ENCODE assay signal across 1 cellular context in genomic region chr6:138987643-138988468, GRCh38.
TF ChIP-seq lines count a peak whose summit lies in the region.

Gene REPS1 (minus strand): TSS chr6:138988253. CDS start chr6:138987682, 571 bp downstream.

TF ChIP-seq in HEK293, 187 proteins besides CTCF, POLR2A, EP300 and RAD21 (continued from another document and continues in another):
- TF ChIP-seq ZNF18 (tag by site-specific recombination; IDR thresholded peaks at IDR 0.05), result no peak
- TF ChIP-seq ZIC2 (tag by site-specific recombination; IDR thresholded peaks at IDR 0.05), result peak; percentile 55; the same call in 1 of the 2 replicates
- TF ChIP-seq ZNF274 (IDR thresholded peaks at IDR 0.05; ENCODE audit: low read length), result no peak
- TF ChIP-seq ZNF274 (tag by site-specific recombination; IDR thresholded peaks at IDR 0.05; ENCODE audit: borderline replicate concordance), result no peak
- peak; percentile 38; the same call in 1 of the 2 replicates for TF ChIP-seq KLF1 (tag by site-specific recombination; IDR thresholded peaks at IDR 0.05)
- TF ChIP-seq ZSCAN5A (tag by site-specific recombination; IDR thresholded peaks at IDR 0.05), result 0 out of 2 replicates have a peak, but pooled peaks have one; percentile 47
- TF ChIP-seq, protein P1, sequence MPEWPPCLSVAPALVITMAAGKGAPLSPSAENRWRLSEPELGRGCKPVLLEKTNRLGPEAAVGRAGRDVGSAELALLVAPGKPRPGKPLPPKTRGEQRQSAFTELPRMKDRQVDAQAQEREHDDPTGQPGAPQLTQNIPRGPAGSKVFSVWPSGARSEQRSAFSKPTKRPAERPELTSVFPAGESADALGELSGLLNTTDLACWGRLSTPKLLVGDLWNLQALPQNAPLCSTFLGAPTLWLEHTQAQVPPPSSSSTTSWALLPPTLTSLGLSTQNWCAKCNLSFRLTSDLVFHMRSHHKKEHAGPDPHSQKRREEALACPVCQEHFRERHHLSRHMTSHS (tag by site-specific recombination; IDR thresholded peaks at IDR 0.05), result no peak
- no peak for TF ChIP-seq ELK4 (IDR thresholded peaks at IDR 0.05; ENCODE audit: borderline replicate concordance, low read depth, low read length)
- TF ChIP-seq ZNF791 (tag by site-specific recombination; IDR thresholded peaks at IDR 0.05), result no peak
- no peak for TF ChIP-seq ZNF155 (tag by site-specific recombination; IDR thresholded peaks at IDR 0.05)
- TF ChIP-seq HOXD13 (CRISPR knock-in tag; IDR thresholded peaks at IDR 0.05; ENCODE audit: borderline replicate concordance), result peak; percentile 67; the same call in 1 of the 2 replicates
- no peak for TF ChIP-seq AEBP2 (tag by site-specific recombination; IDR thresholded peaks at IDR 0.05; ENCODE audit: borderline replicate concordance)
- TF ChIP-seq KLF8 (tag by site-specific recombination; IDR thresholded peaks at IDR 0.05), result peak; percentile 77; the same call in 1 of the 2 replicates
- no peak for TF ChIP-seq ZNF114 (tag by site-specific recombination; IDR thresholded peaks at IDR 0.05)
- TF ChIP-seq ZNF266 (tag by site-specific recombination; IDR thresholded peaks at IDR 0.05; ENCODE audit: low read depth), result no peak
- no peak for TF ChIP-seq ZNF140 (tag by site-specific recombination; IDR thresholded peaks at IDR 0.05)
- no peak for TF ChIP-seq ZNF560 (tag by site-specific recombination; IDR thresholded peaks at IDR 0.05; ENCODE audit: borderline replicate concordance)
- TF ChIP-seq, protein P2, sequence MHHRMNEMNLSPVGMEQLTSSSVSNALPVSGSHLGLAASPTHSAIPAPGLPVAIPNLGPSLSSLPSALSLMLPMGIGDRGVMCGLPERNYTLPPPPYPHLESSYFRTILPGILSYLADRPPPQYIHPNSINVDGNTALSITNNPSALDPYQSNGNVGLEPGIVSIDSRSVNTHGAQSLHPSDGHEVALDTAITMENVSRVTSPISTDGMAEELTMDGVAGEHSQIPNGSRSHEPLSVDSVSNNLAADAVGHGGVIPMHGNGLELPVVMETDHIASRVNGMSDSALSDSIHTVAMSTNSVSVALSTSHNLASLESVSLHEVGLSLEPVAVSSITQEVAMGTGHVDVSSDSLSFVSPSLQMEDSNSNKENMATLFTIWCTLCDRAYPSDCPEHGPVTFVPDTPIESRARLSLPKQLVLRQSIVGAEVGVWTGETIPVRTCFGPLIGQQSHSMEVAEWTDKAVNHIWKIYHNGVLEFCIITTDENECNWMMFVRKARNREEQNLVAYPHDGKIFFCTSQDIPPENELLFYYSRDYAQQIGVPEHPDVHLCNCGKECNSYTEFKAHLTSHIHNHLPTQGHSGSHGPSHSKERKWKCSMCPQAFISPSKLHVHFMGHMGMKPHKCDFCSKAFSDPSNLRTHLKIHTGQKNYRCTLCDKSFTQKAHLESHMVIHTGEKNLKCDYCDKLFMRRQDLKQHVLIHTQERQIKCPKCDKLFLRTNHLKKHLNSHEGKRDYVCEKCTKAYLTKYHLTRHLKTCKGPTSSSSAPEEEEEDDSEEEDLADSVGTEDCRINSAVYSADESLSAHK (tag by site-specific recombination; IDR thresholded peaks at IDR 0.05), result no peak; the same call in 1 of the 2 replicates
- no peak for TF ChIP-seq WT1 (tag by site-specific recombination; IDR thresholded peaks at IDR 0.05)
- no peak for TF ChIP-seq ZNF530 (tag by site-specific recombination; IDR thresholded peaks at IDR 0.05; ENCODE audit: low read depth)
- no peak for TF ChIP-seq ZNF645 (tag by site-specific recombination; IDR thresholded peaks at IDR 0.05)
- no peak for TF ChIP-seq ZSCAN23 (tag by site-specific recombination; IDR thresholded peaks at IDR 0.05)
- no peak for TF ChIP-seq ZNF830 (tag by site-specific recombination; IDR thresholded peaks at IDR 0.05; ENCODE audit: low read depth)
- no peak for TF ChIP-seq ZNF548 (tag by site-specific recombination; IDR thresholded peaks at IDR 0.05)
- TF ChIP-seq ZNF121 (tag by site-specific recombination; IDR thresholded peaks at IDR 0.05), result 0 out of 2 replicates have a peak, but pooled peaks have one; percentile 69
- TF ChIP-seq, protein P3, sequence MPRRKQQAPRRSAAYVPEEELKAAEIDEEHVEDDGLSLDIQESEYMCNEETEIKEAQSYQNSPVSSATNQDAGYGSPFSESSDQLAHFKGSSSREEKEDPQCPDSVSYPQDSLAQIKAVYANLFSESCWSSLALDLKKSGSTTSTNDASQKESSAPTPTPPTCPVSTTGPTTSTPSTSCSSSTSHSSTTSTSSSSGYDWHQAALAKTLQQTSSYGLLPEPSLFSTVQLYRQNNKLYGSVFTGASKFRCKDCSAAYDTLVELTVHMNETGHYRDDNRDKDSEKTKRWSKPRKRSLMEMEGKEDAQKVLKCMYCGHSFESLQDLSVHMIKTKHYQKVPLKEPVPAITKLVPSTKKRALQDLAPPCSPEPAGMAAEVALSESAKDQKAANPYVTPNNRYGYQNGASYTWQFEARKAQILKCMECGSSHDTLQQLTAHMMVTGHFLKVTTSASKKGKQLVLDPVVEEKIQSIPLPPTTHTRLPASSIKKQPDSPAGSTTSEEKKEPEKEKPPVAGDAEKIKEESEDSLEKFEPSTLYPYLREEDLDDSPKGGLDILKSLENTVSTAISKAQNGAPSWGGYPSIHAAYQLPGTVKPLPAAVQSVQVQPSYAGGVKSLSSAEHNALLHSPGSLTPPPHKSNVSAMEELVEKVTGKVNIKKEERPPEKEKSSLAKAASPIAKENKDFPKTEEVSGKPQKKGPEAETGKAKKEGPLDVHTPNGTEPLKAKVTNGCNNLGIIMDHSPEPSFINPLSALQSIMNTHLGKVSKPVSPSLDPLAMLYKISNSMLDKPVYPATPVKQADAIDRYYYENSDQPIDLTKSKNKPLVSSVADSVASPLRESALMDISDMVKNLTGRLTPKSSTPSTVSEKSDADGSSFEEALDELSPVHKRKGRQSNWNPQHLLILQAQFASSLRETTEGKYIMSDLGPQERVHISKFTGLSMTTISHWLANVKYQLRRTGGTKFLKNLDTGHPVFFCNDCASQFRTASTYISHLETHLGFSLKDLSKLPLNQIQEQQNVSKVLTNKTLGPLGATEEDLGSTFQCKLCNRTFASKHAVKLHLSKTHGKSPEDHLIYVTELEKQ (tag by site-specific recombination; IDR thresholded peaks at IDR 0.05; ENCODE audit: borderline replicate concordance), result no peak
- no peak for TF ChIP-seq ZNF10 (tag by site-specific recombination; IDR thresholded peaks at IDR 0.05)
- TF ChIP-seq, protein P4, sequence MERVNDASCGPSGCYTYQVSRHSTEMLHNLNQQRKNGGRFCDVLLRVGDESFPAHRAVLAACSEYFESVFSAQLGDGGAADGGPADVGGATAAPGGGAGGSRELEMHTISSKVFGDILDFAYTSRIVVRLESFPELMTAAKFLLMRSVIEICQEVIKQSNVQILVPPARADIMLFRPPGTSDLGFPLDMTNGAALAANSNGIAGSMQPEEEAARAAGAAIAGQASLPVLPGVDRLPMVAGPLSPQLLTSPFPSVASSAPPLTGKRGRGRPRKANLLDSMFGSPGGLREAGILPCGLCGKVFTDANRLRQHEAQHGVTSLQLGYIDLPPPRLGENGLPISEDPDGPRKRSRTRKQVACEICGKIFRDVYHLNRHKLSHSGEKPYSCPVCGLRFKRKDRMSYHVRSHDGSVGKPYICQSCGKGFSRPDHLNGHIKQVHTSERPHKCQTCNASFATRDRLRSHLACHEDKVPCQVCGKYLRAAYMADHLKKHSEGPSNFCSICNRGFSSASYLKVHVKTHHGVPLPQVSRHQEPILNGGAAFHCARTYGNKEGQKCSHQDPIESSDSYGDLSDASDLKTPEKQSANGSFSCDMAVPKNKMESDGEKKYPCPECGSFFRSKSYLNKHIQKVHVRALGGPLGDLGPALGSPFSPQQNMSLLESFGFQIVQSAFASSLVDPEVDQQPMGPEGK (tag by site-specific recombination; IDR thresholded peaks at IDR 0.05), result peak; percentile 82
- TF ChIP-seq ZNF146 (tag by site-specific recombination; IDR thresholded peaks at IDR 0.05), result no peak
- no peak for TF ChIP-seq ZNF404 (tag by site-specific recombination; IDR thresholded peaks at IDR 0.05)
- no peak for TF ChIP-seq SALL2 (tag by site-specific recombination; IDR thresholded peaks at IDR 0.05; ENCODE audit: borderline replicate concordance)
- peak; percentile 78 for TF ChIP-seq ZBTB11 (tag by site-specific recombination; conservative IDR thresholded peaks at IDR 0.05; ENCODE audit: low read depth)
- TF ChIP-seq ZFP69B (tag by site-specific recombination; IDR thresholded peaks at IDR 0.05), result 0 out of 2 replicates have a peak, but pooled peaks have one; percentile 38
- TF ChIP-seq ZNF670 (tag by site-specific recombination; IDR thresholded peaks at IDR 0.05; ENCODE audit: low read depth), result no peak
- TF ChIP-seq ZNF16 (tag by site-specific recombination; IDR thresholded peaks at IDR 0.05; ENCODE audit: low read depth), result no peak
- peak; percentile 77 for TF ChIP-seq ZNF629 (tag by site-specific recombination; IDR thresholded peaks at IDR 0.05)
- TF ChIP-seq ZNF561 (tag by site-specific recombination; IDR thresholded peaks at IDR 0.05; ENCODE audit: borderline replicate concordance), result peak; percentile 89
- peak; percentile 87 for TF ChIP-seq YY2 (tag by site-specific recombination; IDR thresholded peaks at IDR 0.05)
- TF ChIP-seq ZNF610 (tag by site-specific recombination; IDR thresholded peaks at IDR 0.05; ENCODE audit: borderline replicate concordance), result peak; percentile 86; the same call in 1 of the 2 replicates
- TF ChIP-seq MZF1 (tag by site-specific recombination; IDR thresholded peaks at IDR 0.05; ENCODE audit: borderline replicate concordance), result no peak; the same call in 1 of the 2 replicates
- TF ChIP-seq ZNF785 (tag by site-specific recombination; IDR thresholded peaks at IDR 0.05), result no peak; the same call in 1 of the 2 replicates
